8 cellular contexts compared by ENCODE assay signal in the genomic region with DNA sequence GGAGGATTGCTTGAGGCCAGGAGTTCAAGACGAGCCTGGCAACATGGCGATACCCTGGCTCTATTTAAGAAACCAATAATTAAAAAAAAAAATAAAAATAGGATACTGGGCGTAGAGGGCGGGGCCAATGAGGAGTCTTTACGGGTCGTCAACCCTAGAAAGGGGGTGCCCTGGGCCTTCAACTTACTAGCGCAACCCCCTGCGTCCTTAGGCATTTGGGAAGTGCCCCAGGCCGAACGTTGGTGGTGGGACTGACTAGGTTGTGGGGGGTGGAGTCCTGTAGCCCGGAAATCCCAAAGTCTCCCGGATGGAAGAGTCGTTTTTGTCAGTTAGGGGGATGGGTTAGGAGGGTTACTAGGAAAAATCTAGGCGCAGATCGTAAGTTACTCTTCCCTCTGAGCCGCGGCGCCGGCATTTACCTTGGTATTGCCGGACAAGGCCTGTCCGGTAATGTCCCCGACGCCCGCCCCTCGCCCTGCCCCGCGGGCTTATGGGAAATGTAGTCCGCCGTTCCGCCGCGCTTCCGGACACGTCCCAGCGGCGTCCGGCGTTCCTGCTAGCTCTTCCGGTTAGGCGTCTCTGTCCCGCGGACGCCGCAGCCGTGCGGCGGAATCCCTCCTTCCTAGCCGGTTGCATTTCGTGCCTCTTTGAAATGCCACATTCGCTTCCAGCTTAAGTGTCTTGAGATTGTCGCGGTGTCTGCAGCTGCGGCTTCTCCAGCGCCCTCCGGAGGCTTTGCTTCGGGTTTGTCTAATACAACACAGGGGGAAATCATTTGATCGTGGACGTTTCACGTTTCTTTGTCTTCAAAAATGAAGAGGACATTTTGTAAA. TPM values are rescaled to one million over a fixed set of nuclear protein-coding genes. Genes with fewer than 3 reads are reported as not detected.
DNase-seq lines count a peak whose midpoint lies in the region; ATAC-seq, FAIRE-seq and TF ChIP-seq lines count a peak whose summit lies in the region.

No MANE protein-coding gene starts in this region.

- H2AFZ ChIP-seq in HepG2 (ENCODE audit: low read length) = peak overlapping the region; percentile 70

- WGBS in HepG2 (ENCODE audit: low lambda C conversion rate) = 1% methylated on average over 36 of the region's 59 CpGs

- H3K4me1 ChIP-seq in HepG2 (ENCODE audit: insufficient read depth, low read length) = peaks cover 29% of the 10 kb centered on the region

- H3K27me3 Mint-ChIP-seq in CD14-positive monocyte (ENCODE audit: low read depth in 3 of 3) = peaks cover 0 to 4% (median 2%) of the 10 kb centered on the region in 3 donors
- H3K27me3 Mint-ChIP-seq in activated CD4-positive, alpha-beta T cell treated with anti-CD3 and anti-CD28 coated beads, Interleukin-2, amount 10 ng/mL, durations not matched to agents 7 days and 5 days = no peaks in the 10 kb centered on the region

- POLR2A ChIA-PET in activated CD4-positive, alpha-beta T cell treated with anti-CD3 and anti-CD28 coated beads, Interleukin-2, amount 10 ng/mL, durations not matched to agents 7 days and 5 days (lab: Charles Lee) = interaction anchor here (0.6 kb wide), 1 partner anchor 87 kb away, joined by 4 read pairs; a partner anchor contains a TSS
- POLR2A ChIA-PET in HepG2 (lab: Yijun Ruan, JAX) = interaction anchor here (0.7 to 1.8 kb wide), 10 partner anchors 9 to 114 kb away, joined by 3 to 7 read pairs (median 4); a partner anchor contains a TSS

- no peaks in the 10 kb centered on the region for H3K27me3 ChIP-seq in HepG2 (ENCODE audit: control insufficient read depth in 1 of 2, insufficient read depth in 2 of 2, low read length in 2 of 2)

- TF ChIP-seq CTCF in CD14-positive monocyte (IDR thresholded peaks at IDR 0.05) (no peak), HepG2 (CRISPR knock-in tag; IDR thresholded peaks at IDR 0.05) (peak; percentile 43)

- peak; percentile 63 for ATAC-seq in GM19328 (IDR thresholded peaks at IDR 0.05; ENCODE audit: unreplicated experiment)
- peak; percentile 49 for ATAC-seq in HG03469 (IDR thresholded peaks at IDR 0.05; ENCODE audit: unreplicated experiment)
- ATAC-seq in HepG2 = peak; percentile 83

- no TSS peak for BruUV-seq in HepG2 (replicated peaks; lab: Mats Ljungman, UMichigan)

- peak overlapping the region; percentile 83 for H3K9ac ChIP-seq in HepG2 (ENCODE audit: insufficient read depth, low read depth, low read length)

- DNase-seq in CD14-positive monocyte (ENCODE audit: low spot score) = peak; percentile 86
- peak; percentile 56 for DNase-seq in NCI-H524 treated with DMSO at 0.1 percent for 48 hours (lab: John Stamatoyannopoulos, UW)
- DNase-seq in activated CD4-positive, alpha-beta T cell treated with anti-CD3 and anti-CD28 coated beads, Interleukin-2, amount 10 ng/mL, durations not matched to agents 7 days and 5 days = peak; percentile 88
- peak; percentile 94 for DNase-seq in dedifferentiated amniotic fluid mesenchymal stem cell (ENCODE audit: extremely low spot score)
- DNase-seq in HepG2 (ENCODE audit: low spot score) = peak; percentile 89
- peak; percentile 81 to 83 for DNase-seq in stimulated activated CD4-positive, alpha-beta T cell treated with anti-CD3 and anti-CD28 coated beads, Interleukin-2, amount 100 ng/mL, for 48 hours

- H3K36me3 Mint-ChIP-seq in CD14-positive monocyte = no peaks in the 10 kb centered on the region
- peaks cover 8% of the 10 kb centered on the region for H3K36me3 Mint-ChIP-seq in activated CD4-positive, alpha-beta T cell treated with anti-CD3 and anti-CD28 coated beads, Interleukin-2, amount 10 ng/mL, durations not matched to agents 7 days and 5 days (ENCODE audit: low read depth)

- H3K27ac ChIP-seq in HepG2 (ENCODE audit: extremely low read length, insufficient read depth, low read length) = peak overlapping the region; percentile 97

- peak overlapping the region; percentile 86 to 95 (median 92) for H3K4me3 ChIP-seq in HepG2 (replicated peaks in 1 of 3; ENCODE audit: insufficient read depth in 1 of 3, low read depth in 2 of 3, low read length in 3 of 3)

- peaks cover 16% of the 10 kb centered on the region for H3K79me2 ChIP-seq in HepG2 (ENCODE audit: insufficient read depth, low read length)

- TF ChIP-seq RAD21 in HepG2 (CRISPR knock-in tag; IDR thresholded peaks at IDR 0.05) = no peak

- CTCF ChIA-PET in activated CD4-positive, alpha-beta T cell treated with anti-CD3 and anti-CD28 coated beads, Interleukin-2, amount 10 ng/mL, durations not matched to agents 7 days and 5 days (lab: Charles Lee) = interaction anchor here (0.6 to 2.9 kb wide), 6 partner anchors 8 to 761 kb away, joined by 3 to 24 read pairs (median 4); a partner anchor contains a TSS
- CTCF ChIA-PET in HepG2 (lab: Yijun Ruan, JAX; ENCODE audit: low intra/inter-chr PET ratio, low total read pairs) = no interaction called here

- peak; percentile 54 for FAIRE-seq in HepG2 (lab: Jason Lieb, UNC)

- peak overlapping the region; percentile 95 to 97 for H3K4me3 Mint-ChIP-seq in CD14-positive monocyte
- peak overlapping the region; percentile 92 for H3K4me3 Mint-ChIP-seq in activated CD4-positive, alpha-beta T cell treated with anti-CD3 and anti-CD28 coated beads, Interleukin-2, amount 10 ng/mL, durations not matched to agents 7 days and 5 days

- no peaks in the 10 kb centered on the region for H4K20me1 ChIP-seq in HepG2 (ENCODE audit: insufficient read depth, low read length)

- in situ Hi-C loops in HepG2 (cut with HindIII; ENCODE audit: extremely low pct_ligation_motif_present, low pct_unique_long_range_greater_than_20kb) = no loop called here

- H3K27ac Mint-ChIP-seq in CD14-positive monocyte = peak overlapping the region; percentile 96 to 98 (median 98)
- peak overlapping the region; percentile 99 for H3K27ac Mint-ChIP-seq in activated CD4-positive, alpha-beta T cell treated with anti-CD3 and anti-CD28 coated beads, Interleukin-2, amount 10 ng/mL, durations not matched to agents 7 days and 5 days

- intact Hi-C loops in CD14-positive monocyte (cut with micrococcal nuclease) = loop anchor here (2.0 to 5.0 kb wide), 2 partner anchors 87 to 380 kb away; a partner anchor contains a TSS
- intact Hi-C loops in HepG2 (cut with micrococcal nuclease; ENCODE audit: unreplicated experiment) = loop anchor here (2.0 to 10.0 kb wide), 2 partner anchors 87 to 263 kb away; a partner anchor contains a TSS

- peaks cover 26% of the 10 kb centered on the region for H3K4me1 Mint-ChIP-seq in CD14-positive monocyte
- H3K4me1 Mint-ChIP-seq in activated CD4-positive, alpha-beta T cell treated with anti-CD3 and anti-CD28 coated beads, Interleukin-2, amount 10 ng/mL, durations not matched to agents 7 days and 5 days = peaks cover 32% of the 10 kb centered on the region

- H3K9me3 Mint-ChIP-seq in CD14-positive monocyte = no peaks in the 10 kb centered on the region
- H3K9me3 Mint-ChIP-seq in activated CD4-positive, alpha-beta T cell treated with anti-CD3 and anti-CD28 coated beads, Interleukin-2, amount 10 ng/mL, durations not matched to agents 7 days and 5 days = no peaks in the 10 kb centered on the region

- peak; percentile 80 to 93 for TF ChIP-seq POLR2A in HepG2 (IDR thresholded peaks at IDR 0.05; ENCODE audit: insufficient read depth in 1 of 2, low read depth in 2 of 2, low read length in 2 of 2)

- no peaks in the 10 kb centered on the region for H3K9me3 ChIP-seq in HepG2 (ENCODE audit: low read length)

- H3K4me2 ChIP-seq in HepG2 (ENCODE audit: low read depth, low read length) = peak overlapping the region; percentile 87

- peak; percentile 51 to 59; a peak in 2 of 4 replicates for TF ChIP-seq EP300 in HepG2 (IDR thresholded peaks at IDR 0.05; ENCODE audit: low read depth in 2 of 2, low read length in 2 of 2)
- 0 out of 2 replicates have a peak, but pooled peaks have one; percentile 35 for TF ChIP-seq EP300 in HepG2 (CRISPR knock-in tag; IDR thresholded peaks at IDR 0.05; ENCODE audit: borderline replicate concordance)

- no peaks in the 10 kb centered on the region for H3K36me3 ChIP-seq in HepG2 (replicated peaks in 1 of 2; ENCODE audit: control insufficient read depth in 1 of 2, insufficient read depth in 2 of 2, low read length in 2 of 2)

TF ChIP-seq in HepG2, 621 proteins besides CTCF, POLR2A, EP300 and RAD21 (continues in another document):
- peak; percentile 69 for TF ChIP-seq SUZ12 (IDR thresholded peaks at IDR 0.05; ENCODE audit: low read depth, low read length)
- TF ChIP-seq AGO2 (optimal IDR thresholded peaks at IDR 0.05; ENCODE audit: low read depth, low read length) = peak; percentile 65
- no peak for TF ChIP-seq MAF1 (CRISPR knock-in tag; IDR thresholded peaks at IDR 0.05; ENCODE audit: borderline replicate concordance)
- 0 out of 2 replicates have a peak, but pooled peaks have one; percentile 24 for TF ChIP-seq HOXD1 (CRISPR knock-in tag; IDR thresholded peaks at IDR 0.05)
- TF ChIP-seq SIX4 (CRISPR knock-in tag; IDR thresholded peaks at IDR 0.05) = no peak
- TF ChIP-seq ZNF274 (CRISPR knock-in tag; IDR thresholded peaks at IDR 0.05) = no peak; the same call in 1 of the 2 replicates
- TF ChIP-seq ZNF570 (CRISPR knock-in tag; IDR thresholded peaks at IDR 0.05; ENCODE audit: borderline replicate concordance) = no peak

RNA-seq across cellular contexts. Expression of a gene that starts 1.3 kb away (rescaled TPM):
- 10 to 100 TPM; 13.6 to 15.5 TPM for polyA plus RNA-seq in CD14-positive monocyte
- 10 to 100 TPM; 19.2 to 21.6 TPM for total RNA-seq in activated CD4-positive, alpha-beta T cell treated with anti-CD3 and anti-CD28 coated beads, Interleukin-2, amount 10 ng/mL, durations not matched to agents 7 days and 5 days
- total RNA-seq in HepG2 (2016; rRNA removed; fragmentation: Illumina TruSeq; extraction: Trizol) = 14.8 and 21.4 TPM in 2 replicates
- 1.5 and 1.9 TPM in 2 replicates for total RNA-seq in HepG2 (2016; cell fraction: cytosol; rRNA removed; fragmentation: Illumina TruSeq; extraction: Trizol; ENCODE audit: low read depth)
- 14.2 and 19.3 TPM in 2 replicates for total RNA-seq in HepG2 (2016; cell fraction: insoluble cytoplasmic fraction; rRNA removed; fragmentation: Illumina TruSeq; extraction: Trizol)
- total RNA-seq in HepG2 (2016; cell fraction: membrane; rRNA removed; fragmentation: Illumina TruSeq; extraction: Trizol) = 6.0 and 6.5 TPM in 2 replicates
- total RNA-seq in HepG2 (2016; cell fraction: nucleus; rRNA removed; fragmentation: Illumina TruSeq; extraction: Trizol) = 9.3 and 12.6 TPM in 2 replicates
- polyA plus RNA-seq in HepG2 (2011; rRNA removed) = 9.1 and 10.3 TPM in 2 replicates
- 5.0 and 7.1 TPM in 2 replicates for polyA plus RNA-seq in HepG2 (2011; cell fraction: cytosol; rRNA removed)
- polyA plus RNA-seq in HepG2 (2011; cell fraction: nucleus; rRNA removed) = 4.6 and 5.0 TPM in 2 replicates
- polyA plus RNA-seq in HepG2 (2012) = 12.0 and 15.3 TPM in 2 replicates
- 0.67 and 0.87 TPM in 2 replicates for polyA plus RNA-seq in HepG2 (2016; cell fraction: cytosol; fragmentation: Illumina TruSeq; extraction: Trizol; ENCODE audit: low read depth)
- polyA plus RNA-seq in HepG2 (2016; cell fraction: insoluble cytoplasmic fraction; fragmentation: Illumina TruSeq; extraction: Trizol; ENCODE audit: low read depth) = 12.6 and 14.1 TPM in 2 replicates
- 2.3 and 2.7 TPM in 2 replicates for polyA plus RNA-seq in HepG2 (2016; cell fraction: membrane; fragmentation: Illumina TruSeq; extraction: Trizol; ENCODE audit: low read depth)
- polyA plus RNA-seq in HepG2 (2016; cell fraction: nucleus; fragmentation: Illumina TruSeq; extraction: Trizol; ENCODE audit: insufficient read depth, low read depth) = 11.3 and 11.8 TPM in 2 replicates
- polyA minus RNA-seq in HepG2 (2011; rRNA and poly(A)+ RNA removed; ENCODE audit: low replicate concordance) = 4.6 and 10.7 TPM in 2 replicates
- 8.6 and 10.7 TPM in 2 replicates for polyA minus RNA-seq in HepG2 (2011; cell fraction: cytosol; rRNA and poly(A)+ RNA removed)
- polyA minus RNA-seq in HepG2 (2011; cell fraction: nucleus; rRNA and poly(A)+ RNA removed) = 13.4 and 13.8 TPM in 2 replicates

Comparison
In these comparisons a context has a peak if more than half of its experiments do, and no peak if none do; other contexts are left out.
1. Peak in every context shown above with its lines: DNase-seq, ATAC-seq, H3K4me3 ChIP-seq and H3K27ac ChIP-seq.